Comparison of ENCODE assay signal across 9 cellular contexts in genomic region chr2:229873123-229873581, GRCh38. TPM values are rescaled to one million over a fixed set of nuclear protein-coding genes. Genes with fewer than 3 reads are reported as not detected.
DNase-seq lines count a peak whose midpoint lies in the region; ATAC-seq, FAIRE-seq and TF ChIP-seq lines count a peak whose summit lies in the region.
"Had no signal": no experiment of that assay in that cellular context is flagged by ENCODE, and none has a peak within 500 bp of the region (broad histone marks: within the 10 kb centered on the region; RNA-seq: fewer than 3 reads in every experiment).

No MANE protein-coding gene starts in this region.

- ATAC-seq in GM21423 (IDR thresholded peaks at IDR 0.05; ENCODE audit: unreplicated experiment) (peak; percentile 93), HG03442 (IDR thresholded peaks at IDR 0.05; ENCODE audit: unreplicated experiment) (peak; percentile 69), omental fat pad (ENCODE audit: low FRiP score) (no peak), upper lobe of left lung (ENCODE audit: low FRiP score in 2 of 2) (no peak)

- peak; percentile 84 for FAIRE-seq in GM18507 (lab: Jason Lieb, UNC)

- no peaks in the 10 kb centered on the region for H3K9me3 ChIP-seq in upper lobe of left lung

- H3K27me3 ChIP-seq in upper lobe of left lung = no peaks in the 10 kb centered on the region

- 63 to 72% methylated on average over 1 of the region's 1 CpG for WGBS in upper lobe of left lung, 2 donors

- no peak for TF ChIP-seq POLR2A in upper lobe of left lung (IDR thresholded peaks at IDR 0.05)

- H3K27ac ChIP-seq in upper lobe of left lung = no peak overlapping the region
- H3K27ac ChIP-seq: WERI-Rb-1 had no signal

- H3K4me1 ChIP-seq in upper lobe of left lung = peaks cover 0 to 10% (median 9%) of the 10 kb centered on the region in 4 donors

- TF ChIP-seq EP300 in upper lobe of left lung (IDR thresholded peaks at IDR 0.05) = no peak

- no peak overlapping the region for H3K4me3 ChIP-seq in upper lobe of left lung

- peak; percentile 33 for DNase-seq in GM18507 (ENCODE audit: extremely low spot score, insufficient read length, low read depth)
- peak; percentile 40 for DNase-seq in kidney tubule cell (ENCODE audit: low spot score)
- DNase-seq in omental fat pad (ENCODE audit: low spot score) = no peak
- no peak for DNase-seq in hepatic stellate cell (ENCODE audit: low spot score)
- no peak for DNase-seq in NCI-H510A (lab: John Stamatoyannopoulos, UW)
- DNase-seq in upper lobe of left lung = no peak
- DNase-seq: WERI-Rb-1 had no signal

- no peak for TF ChIP-seq CTCF in omental fat pad (IDR thresholded peaks at IDR 0.05)
- TF ChIP-seq CTCF in upper lobe of left lung (IDR thresholded peaks at IDR 0.05) = no peak

- peaks cover 0 to 25% (median 15%) of the 10 kb centered on the region in 4 donors for H3K36me3 ChIP-seq in upper lobe of left lung

RNA-seq across cellular contexts. Expression of gene TRIP12, which starts 48.7 kb away (rescaled TPM):
- 100 to 1,000 TPM; 178 to 256 (median 193) TPM for total RNA-seq in omental fat pad
- total RNA-seq in upper lobe of left lung = 100 to 1,000 TPM; 164 to 202 (median 180) TPM

RNA-seq across cellular contexts. Expression of gene FBXO36, which starts 49.2 kb away (rescaled TPM):
- total RNA-seq in omental fat pad = 1 to 10 TPM; 1.1 to 3.5 (median 2.3) TPM
- total RNA-seq in upper lobe of left lung = 10 to 100 TPM in 1 of 6 donors, 1 to 10 TPM in 5; 2.4 to 13.8 (median 4.5) TPM

Comparison
In these comparisons a context has a peak if more than half of its experiments do, and no peak if none do; other contexts are left out.
1. DNase-seq: peak in GM18507 (single experiment) and kidney tubule cell (single experiment); none in omental fat pad (single experiment), hepatic stellate cell (single experiment), NCI-H510A (single experiment) and upper lobe of left lung (0 of 2).
2. ATAC-seq: peak in GM21423 (single experiment) and HG03442 (single experiment); none in omental fat pad (single experiment) and upper lobe of left lung (0 of 2).